In the genomic region with DNA sequence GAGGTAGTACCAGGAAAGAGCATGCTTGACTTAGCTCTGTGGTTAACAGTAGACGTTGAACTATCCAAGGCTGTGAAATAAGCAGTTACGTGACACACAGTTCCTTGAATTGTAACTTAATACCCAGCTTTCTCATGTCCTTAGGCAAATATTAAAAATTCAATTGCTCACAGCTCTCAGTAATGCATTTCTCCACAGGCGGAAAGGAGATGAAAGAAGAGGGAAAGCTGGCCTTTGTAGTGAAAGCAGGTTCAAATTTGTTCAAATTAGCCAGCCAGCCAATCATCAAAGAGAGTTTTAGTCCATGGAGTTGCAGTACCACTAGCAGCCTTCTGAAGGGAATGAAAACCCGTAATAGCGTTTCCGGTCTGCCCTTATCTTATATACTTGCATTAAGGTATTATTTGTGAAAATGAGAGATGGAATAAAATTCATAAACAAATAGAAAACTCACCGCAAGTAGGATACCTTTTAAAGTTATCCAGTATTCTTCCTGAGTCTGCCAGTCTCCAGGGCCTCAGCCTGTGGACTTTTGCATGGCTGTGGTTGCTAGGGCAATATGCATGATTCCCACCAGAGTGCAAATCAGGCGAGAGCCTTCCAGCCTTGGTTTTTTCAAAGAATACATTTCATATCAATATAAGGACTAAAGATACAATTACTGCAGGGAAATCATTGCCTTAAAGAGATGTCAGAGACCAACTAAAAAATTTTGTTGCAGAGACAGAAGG, we compare ENCODE assay signal across 1 cellular context.
TF ChIP-seq lines count a peak whose summit lies in the region.

No MANE protein-coding gene starts in this region.

TF ChIP-seq in GM23338, 12 proteins besides CTCF, POLR2A, EP300 and RAD21 (continued from another document):
- TF ChIP-seq, protein P1, sequence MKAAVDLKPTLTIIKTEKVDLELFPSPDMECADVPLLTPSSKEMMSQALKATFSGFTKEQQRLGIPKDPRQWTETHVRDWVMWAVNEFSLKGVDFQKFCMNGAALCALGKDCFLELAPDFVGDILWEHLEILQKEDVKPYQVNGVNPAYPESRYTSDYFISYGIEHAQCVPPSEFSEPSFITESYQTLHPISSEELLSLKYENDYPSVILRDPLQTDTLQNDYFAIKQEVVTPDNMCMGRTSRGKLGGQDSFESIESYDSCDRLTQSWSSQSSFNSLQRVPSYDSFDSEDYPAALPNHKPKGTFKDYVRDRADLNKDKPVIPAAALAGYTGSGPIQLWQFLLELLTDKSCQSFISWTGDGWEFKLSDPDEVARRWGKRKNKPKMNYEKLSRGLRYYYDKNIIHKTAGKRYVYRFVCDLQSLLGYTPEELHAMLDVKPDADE (IDR thresholded peaks at IDR 0.05), result no peak
TF ChIP-seq in GM23338: peak in this region for 0.
